In genomic region chr9:37198831-37199230, GRCh38 we compare ENCODE assay signal across 1 cellular context.
TF ChIP-seq lines count a peak whose summit lies in the region.

No MANE protein-coding gene starts in this region.

TF ChIP-seq in K562, 482 proteins besides CTCF, POLR2A, EP300 and RAD21 (continued from another document):
- peak; percentile 57; the same call in 1 of the 2 replicates for TF ChIP-seq HMBOX1 (IDR thresholded peaks at IDR 0.05)
- no peak for TF ChIP-seq ZNF395 (CRISPR knock-in tag; IDR thresholded peaks at IDR 0.05)
- TF ChIP-seq ZBTB43 (CRISPR knock-in tag; IDR thresholded peaks at IDR 0.05) = no peak
- TF ChIP-seq TCF7 (IDR thresholded peaks at IDR 0.05; ENCODE audit: borderline replicate concordance) = no peak
- no peak for TF ChIP-seq PRPF4 (IDR thresholded peaks at IDR 0.05; ENCODE audit: insufficient read depth, low read depth, low read length, poor library complexity, severe bottlenecking)
- TF ChIP-seq NFYB (IDR thresholded peaks at IDR 0.05; ENCODE audit: extremely low read depth, insufficient read length) = no peak
- no peak for TF ChIP-seq GABPB2 (CRISPR knock-in tag; conservative IDR thresholded peaks at IDR 0.05)
- 0 out of 2 replicates have a peak, but pooled peaks have one; percentile 7 for TF ChIP-seq CHAMP1 (IDR thresholded peaks at IDR 0.05)
- 0 out of 2 replicates have a peak, but pooled peaks have one; percentile 7 for TF ChIP-seq ELF4 (CRISPR knock-in tag; IDR thresholded peaks at IDR 0.05)
- no peak for TF ChIP-seq ZNF561 (CRISPR knock-in tag; conservative IDR thresholded peaks at IDR 0.05)
- no peak for TF ChIP-seq ZNF764 (CRISPR knock-in tag; IDR thresholded peaks at IDR 0.05; ENCODE audit: low read depth)
- TF ChIP-seq EP400 (IDR thresholded peaks at IDR 0.05) = 0 out of 2 replicates have a peak, but pooled peaks have one; percentile 17
- TF ChIP-seq SMARCA4 (IDR thresholded peaks at IDR 0.05) = no peak
- TF ChIP-seq PHTF2 (CRISPR knock-in tag; IDR thresholded peaks at IDR 0.05) = no peak
- TF ChIP-seq ZNF695 (CRISPR knock-in tag; IDR thresholded peaks at IDR 0.05) = no peak
- no peak for TF ChIP-seq PHF20 (IDR thresholded peaks at IDR 0.05; ENCODE audit: partially characterized antibody)
- no peak for TF ChIP-seq ARID2 (IDR thresholded peaks at IDR 0.05)
- no peak for TF ChIP-seq ZNF224 (CRISPR knock-in tag; IDR thresholded peaks at IDR 0.05)
- TF ChIP-seq TAF15 (IDR thresholded peaks at IDR 0.05; ENCODE audit: low read depth, low read length) = no peak
- no peak for TF ChIP-seq MXI1 (IDR thresholded peaks at IDR 0.05; ENCODE audit: low read depth, low read length)
- no peak for TF ChIP-seq SETDB1 (IDR thresholded peaks at IDR 0.05; ENCODE audit: low read length)
- no peak for TF ChIP-seq RNF2 (IDR thresholded peaks at IDR 0.05)
- TF ChIP-seq CGGBP1 (CRISPR knock-in tag; IDR thresholded peaks at IDR 0.05) = no peak
- no peak for TF ChIP-seq CUX1 (CRISPR knock-in tag; IDR thresholded peaks at IDR 0.05)
- no peak for TF ChIP-seq ZZZ3 (IDR thresholded peaks at IDR 0.05)
- no peak for TF ChIP-seq IFI16 (CRISPR knock-in tag; IDR thresholded peaks at IDR 0.05)
